ENCODE assay signal across 1 cellular context in the genomic region with DNA sequence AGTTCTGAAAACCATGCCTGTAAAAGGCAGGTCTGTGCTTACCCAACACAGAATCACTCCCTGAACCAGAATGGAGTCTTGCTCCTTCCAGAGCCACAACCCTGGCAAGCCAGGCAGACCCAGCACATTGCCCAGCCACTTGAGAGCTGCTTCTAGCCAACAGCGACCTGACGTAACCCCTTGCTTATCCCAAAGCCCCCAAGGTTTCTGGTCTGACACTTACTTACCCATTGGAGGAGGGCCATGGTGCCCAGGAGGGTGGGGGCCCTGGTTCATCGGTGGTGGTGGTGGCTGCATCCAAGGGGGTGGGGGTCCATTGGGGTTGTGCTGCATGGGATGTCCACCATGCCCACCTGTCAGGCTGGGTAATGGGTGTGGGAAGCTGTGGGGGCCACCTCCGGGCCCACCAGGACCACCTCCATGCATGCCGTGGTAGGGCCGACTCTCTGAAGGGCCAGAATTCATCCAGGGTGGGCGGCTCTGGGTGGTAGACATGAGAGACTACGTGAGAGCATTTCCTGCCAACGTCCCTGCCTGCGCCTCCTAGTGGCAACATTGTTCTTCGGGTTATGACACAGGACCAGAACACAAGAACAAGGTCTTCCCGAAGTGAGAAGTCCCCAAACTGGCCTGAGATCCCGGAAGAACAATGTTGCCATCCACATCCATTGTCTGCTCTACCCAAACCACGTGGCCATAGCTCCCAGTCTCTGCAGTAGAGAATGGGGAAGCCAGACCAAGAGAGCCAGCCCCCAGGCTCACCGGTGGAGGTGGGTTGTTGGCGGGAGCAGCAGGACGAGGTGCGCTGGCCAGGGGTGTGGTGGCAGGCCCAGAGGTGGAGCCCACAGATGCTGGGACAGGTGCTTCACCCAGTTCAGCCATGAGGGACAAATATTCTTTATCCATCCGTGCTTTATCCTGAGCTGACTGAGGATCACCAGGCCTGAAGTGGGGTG.
TF ChIP-seq lines count a peak whose summit lies in the region.

No MANE protein-coding gene starts in this region.

TF ChIP-seq in endothelial cell of umbilical vein, 7 proteins besides CTCF, POLR2A, EP300 and RAD21:
- TF ChIP-seq JUN (IDR thresholded peaks at IDR 0.05; ENCODE audit: borderline replicate concordance, insufficient read depth, insufficient read length, low read depth): no peak
- no peak for TF ChIP-seq EZH2 (IDR thresholded peaks at IDR 0.05; ENCODE audit: borderline replicate concordance, low read depth, low read length, severe bottlenecking)
- TF ChIP-seq, protein P1, sequence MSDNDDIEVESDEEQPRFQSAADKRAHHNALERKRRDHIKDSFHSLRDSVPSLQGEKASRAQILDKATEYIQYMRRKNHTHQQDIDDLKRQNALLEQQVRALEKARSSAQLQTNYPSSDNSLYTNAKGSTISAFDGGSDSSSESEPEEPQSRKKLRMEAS (IDR thresholded peaks at IDR 0.05; ENCODE audit: insufficient read depth, insufficient read length): no peak
- TF ChIP-seq GATA2 (IDR thresholded peaks at IDR 0.05; ENCODE audit: insufficient read depth, insufficient read length, low read depth, low read length): no peak
- TF ChIP-seq FOS (IDR thresholded peaks at IDR 0.05; ENCODE audit: borderline replicate concordance, insufficient read depth, low read length): no peak
- no peak for TF ChIP-seq POLR2AphosphoS5 (IDR thresholded peaks at IDR 0.05; ENCODE audit: insufficient read depth, low read depth, low read length)
- no peak for TF ChIP-seq MYC (IDR thresholded peaks at IDR 0.05; ENCODE audit: low read depth, low read length)
